Comparison of ENCODE assay signal across 18 cellular contexts in genomic region chr1:17924578-17924977, GRCh38.
DNase-seq lines count a peak whose midpoint lies in the region; ATAC-seq, FAIRE-seq and TF ChIP-seq lines count a peak whose summit lies in the region.
"Had no signal": no experiment of that assay in that cellular context is flagged by ENCODE, and none has a peak within 500 bp of the region (broad histone marks: within the 10 kb centered on the region; RNA-seq: fewer than 3 reads in every experiment).

No MANE protein-coding gene starts in this region.

- no peak overlapping the region for H3K27ac Mint-ChIP-seq in WTC11
- H3K27ac Mint-ChIP-seq: CD4-positive, alpha-beta memory T cell had no signal

- TF ChIP-seq EP300 in A549 (IDR thresholded peaks at IDR 0.05) (no peak), Ishikawa (IDR thresholded peaks at IDR 0.05; ENCODE audit: borderline replicate concordance) (no peak), tibial nerve (IDR thresholded peaks at IDR 0.05) (no peak)

- no peaks in the 10 kb centered on the region for H3K4me1 ChIP-seq in A549
- H3K4me1 ChIP-seq in mesendoderm (ENCODE audit: control insufficient read depth, low read depth, low read length), result no peaks in the 10 kb centered on the region
- no peaks in the 10 kb centered on the region for H3K4me1 ChIP-seq in tibial nerve

- POLR2A ChIA-PET in A549 (lab: Yijun Ruan, JAX), result no interaction called here
- POLR2A ChIA-PET in WTC11 (lab: Charles Lee), result interaction anchor here (0.6 kb wide), 1 partner anchor 78 kb away, joined by 4 read pairs; no protein-coding TSS in a partner anchor

- CTCF ChIA-PET in A549 (lab: Yijun Ruan, JAX), result interaction anchor here (0.7 to 2.6 kb wide), 3 partner anchors 9 to 242 kb away, joined by 3 to 10 read pairs (median 3); no protein-coding TSS in a partner anchor
- CTCF ChIA-PET in WTC11 (lab: Charles Lee), result interaction anchor here (1.4 to 2.5 kb wide), 6 partner anchors 15 to 651 kb away, joined by 3 to 12 read pairs (median 8); no protein-coding TSS in a partner anchor

- H3K79me2 ChIP-seq in mesendoderm (ENCODE audit: control insufficient read depth, insufficient read depth, low read length), result no peaks in the 10 kb centered on the region

- H4K8ac ChIP-seq in mesendoderm (ENCODE audit: low read depth, low read length), result no peak overlapping the region

- H3K4ac ChIP-seq in mesendoderm (ENCODE audit: low read depth, low read length), result no peak overlapping the region

- ATAC-seq in A549 (no peak), WTC11 (no peak)

- TF ChIP-seq RAD21 in A549 (conservative IDR thresholded peaks at IDR 0.05 in 1 of 2, IDR thresholded peaks at IDR 0.05 in 1 of 2) (no peak), Ishikawa (IDR thresholded peaks at IDR 0.05; ENCODE audit: low read depth) (no peak)

- H3K9me3 ChIP-seq in A549 (no peaks in the 10 kb centered on the region), tibial nerve (no peaks in the 10 kb centered on the region)

- no peak for TF ChIP-seq CTCF in A549 (IDR thresholded peaks at IDR 0.05)
- no peak for TF ChIP-seq CTCF in WTC11 (IDR thresholded peaks at IDR 0.05)
- TF ChIP-seq CTCF in tibial nerve (IDR thresholded peaks at IDR 0.05), result no peak

- no peak overlapping the region for H3K18ac ChIP-seq in mesendoderm (ENCODE audit: low read length)

- DNase-seq in A549 (ENCODE audit: low read depth in 1 of 2, low spot score in 1 of 2), result no peak
- no peak for DNase-seq in WTC11 (ENCODE audit: low spot score)
- DNase-seq in mesendoderm, result peak; percentile 56
- DNase-seq in OCI-M1 (lab: John Stamatoyannopoulos, UW), result no peak
- DNase-seq in NCI-H82 (lab: John Stamatoyannopoulos, UW), result no peak
- no peak for DNase-seq in tibial nerve (ENCODE audit: low spot score in 2 of 2)
- DNase-seq: AML-193; CD4-positive, alpha-beta memory T cell; GM23248; HCEC 1CT; KBM-7 had no signal

- H2BK15ac ChIP-seq in mesendoderm (replicated peaks; ENCODE audit: low read depth), result no peak overlapping the region

- H3K9ac ChIP-seq in mesendoderm (ENCODE audit: low read length), result no peak overlapping the region
- H3K9ac ChIP-seq: GM23248 had no signal

- no peak for FAIRE-seq in A549 (lab: Jason Lieb, UNC)
- FAIRE-seq: A204.1, G401.6, GM12891, H54 had no signal

- no peak overlapping the region for H2AK5ac ChIP-seq in mesendoderm (ENCODE audit: low read length)

- H3K4me2 ChIP-seq in A549, result no peak overlapping the region
- no peak overlapping the region for H3K4me2 ChIP-seq in mesendoderm (ENCODE audit: low read length)

- H3K27ac ChIP-seq in A549, result no peak overlapping the region
- no peak overlapping the region for H3K27ac ChIP-seq in mesendoderm (ENCODE audit: low read depth, low read length)
- H3K27ac ChIP-seq in tibial nerve, result no peak overlapping the region
- H3K27ac ChIP-seq: GM23248, HL-60 had no signal

- H2BK120ac ChIP-seq in mesendoderm (ENCODE audit: low read depth, low read length), result no peak overlapping the region

- no peak for TF ChIP-seq POLR2A in A549 (IDR thresholded peaks at IDR 0.05; ENCODE audit: low read length)
- TF ChIP-seq POLR2A in tibial nerve (IDR thresholded peaks at IDR 0.05), result no peak

- H3K4me3 ChIP-seq in A549, result no peak overlapping the region
- no peak overlapping the region for H3K4me3 ChIP-seq in mesendoderm (ENCODE audit: low read length)
- H3K4me3 ChIP-seq in tibial nerve, result no peak overlapping the region
- H3K4me3 ChIP-seq: GM23248 had no signal

- H3K23ac ChIP-seq in mesendoderm (ENCODE audit: low read length), result no peak overlapping the region

- H3K27me3 Mint-ChIP-seq in WTC11 (ENCODE audit: low read depth), result peaks cover 9% of the 10 kb centered on the region; the same call in 1 of the 2 replicates

- H3K79me1 ChIP-seq in mesendoderm (ENCODE audit: low read length), result no peaks in the 10 kb centered on the region

- no peaks in the 10 kb centered on the region for H3K36me3 Mint-ChIP-seq in WTC11
- H3K36me3 Mint-ChIP-seq: CD14-positive monocyte; CD4-positive, alpha-beta memory T cell had no signal

- H3K27me3 ChIP-seq in mesendoderm (ENCODE audit: insufficient read depth, low read length, poor library complexity) (no peaks in the 10 kb centered on the region), tibial nerve (peaks cover 0 to 12% of the 10 kb centered on the region in 2 donors)

- H2BK5ac ChIP-seq in mesendoderm (ENCODE audit: low read length), result no peak overlapping the region

- no peaks in the 10 kb centered on the region for H3K36me3 ChIP-seq in mesendoderm (ENCODE audit: control insufficient read depth, insufficient read depth, low read length)
- H3K36me3 ChIP-seq in tibial nerve, result no peaks in the 10 kb centered on the region

- H3K4me3 Mint-ChIP-seq in WTC11, result no peak overlapping the region
- H3K4me3 Mint-ChIP-seq: CD4-positive, alpha-beta memory T cell had no signal

- H4K5ac ChIP-seq in mesendoderm (ENCODE audit: low read length), result no peak overlapping the region

- no peaks in the 10 kb centered on the region for H3K9me3 Mint-ChIP-seq in WTC11
- H3K9me3 Mint-ChIP-seq: CD14-positive monocyte had no signal

- no peak overlapping the region for H3K56ac ChIP-seq in mesendoderm (ENCODE audit: low read length)

- peaks cover 9% of the 10 kb centered on the region for H3K4me1 Mint-ChIP-seq in WTC11
- H3K4me1 Mint-ChIP-seq: CD14-positive monocyte; CD4-positive, alpha-beta memory T cell had no signal

TF ChIP-seq in A549, 52 proteins besides CTCF, POLR2A, EP300 and RAD21:
- TF ChIP-seq USF2 (IDR thresholded peaks at IDR 0.05) (peak; percentile 38; the same call in 1 of the 2 replicates), RFX5 (IDR thresholded peaks at IDR 0.05) (no peak)
TF ChIP-seq in A549: peak in this region for 1.

TF ChIP-seq in Ishikawa, 13 proteins besides CTCF, POLR2A, EP300 and RAD21:
- TF ChIP-seq USF1 (IDR thresholded peaks at IDR 0.05) (peak; percentile 25; the same call in 1 of the 2 replicates), REST (IDR thresholded peaks at IDR 0.05; ENCODE audit: low read depth) (no peak)
TF ChIP-seq in Ishikawa: peak in this region for 1.

TF ChIP-seq in WTC11, 78 proteins besides CTCF, POLR2A, EP300 and RAD21:
- TF ChIP-seq ZNF121 (CRISPR knock-in tag; IDR thresholded peaks at IDR 0.05), result no peak
- no peak for TF ChIP-seq NR2C2 (CRISPR knock-in tag; IDR thresholded peaks at IDR 0.05)
- TF ChIP-seq TEAD1 (CRISPR knock-in tag; IDR thresholded peaks at IDR 0.05), result no peak
- no peak for TF ChIP-seq GRHL2 (CRISPR knock-in tag; IDR thresholded peaks at IDR 0.05; ENCODE audit: insufficient replicate concordance, severe bottlenecking)
- TF ChIP-seq USF2 (CRISPR knock-in tag; IDR thresholded peaks at IDR 0.05), result peak; percentile 67
- peak; percentile 53; the same call in 1 of the 2 replicates for TF ChIP-seq USF1 (CRISPR knock-in tag; IDR thresholded peaks at IDR 0.05)
- no peak for TF ChIP-seq JAZF1 (CRISPR knock-in tag; IDR thresholded peaks at IDR 0.05)
- no peak for TF ChIP-seq SMAD4 (CRISPR knock-in tag; IDR thresholded peaks at IDR 0.05)
TF ChIP-seq in WTC11: peak in this region for 2.

Comparison
In these comparisons a context has a peak if more than half of its experiments do, and no peak if none do; other contexts are left out.
1. Of the 8 proteins assayed by ChIP-seq in both WTC11 and A549: peak only in WTC11: none; only in A549: none; in both: USF2; in neither: 7.